Comparison of ENCODE assay signal across 17 cellular contexts in the genomic region with DNA sequence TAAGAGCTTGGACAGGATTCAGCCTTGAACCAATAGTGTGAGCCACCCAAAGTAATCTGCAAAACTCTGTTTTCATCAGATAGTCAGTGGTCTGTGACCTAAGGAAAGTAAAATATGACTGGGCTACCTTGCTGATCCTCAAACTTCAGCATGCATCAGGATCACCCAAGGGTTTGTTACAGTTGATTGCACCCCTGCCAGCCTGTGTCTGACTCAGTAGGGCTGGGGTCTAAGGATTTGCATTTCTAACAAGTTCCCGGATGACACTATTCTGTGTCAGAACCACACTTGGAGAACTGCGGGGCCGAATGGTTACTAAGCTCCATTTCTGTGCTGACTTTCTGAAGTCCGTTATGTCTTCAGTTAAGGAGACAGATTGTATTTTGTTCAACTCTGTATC. TPM values are rescaled to one million over a fixed set of nuclear protein-coding genes. Genes with fewer than 3 reads are reported as not detected.
DNase-seq lines count a peak whose midpoint lies in the region; ATAC-seq and TF ChIP-seq lines count a peak whose summit lies in the region.
"Had no signal": no experiment of that assay in that cellular context is flagged by ENCODE, and none has a peak within 500 bp of the region (broad histone marks: within the 10 kb centered on the region; RNA-seq: fewer than 3 reads in every experiment).

No MANE protein-coding gene starts in this region.

- 80% methylated on average over 1 of the region's 4 CpGs; no CpG with 5 or more reads in 1 of the 2 experiments for WGBS in IMR-90 (ENCODE audit: extremely low coverage in 2 of 2, insufficient read length in 1 of 2), 2 experiments

- dilution Hi-C loops in IMR-90 (cut with HindIII; ENCODE audit: low sequenced_read_pairs, unreplicated experiment) = no loop called here

- no peaks in the 10 kb centered on the region for H3K9me3 ChIP-seq in IMR-90 (ENCODE audit: control insufficient read depth, insufficient read depth, low read length)
- H3K9me3 ChIP-seq: pancreas, SK-N-SH, testis had no signal

- H2AFZ ChIP-seq in IMR-90 (replicated peaks; ENCODE audit: low read length, poor library complexity) = no peak overlapping the region

- in situ Hi-C loops in IMR-90 (cut with MboI; ENCODE audit: low sequenced_read_pairs) = no loop called here

- 0 out of 2 replicates have a peak overlapping the region, but pooled peaks have one; percentile 34 for H3K23ac ChIP-seq in IMR-90 (ENCODE audit: low read depth, low read length)

- TF ChIP-seq CTCF in IMR-90 (conservative IDR thresholded peaks at IDR 0.05; ENCODE audit: low read depth, low read length) = no peak

- no peak overlapping the region for H4K5ac ChIP-seq in IMR-90 (ENCODE audit: low read depth, low read length)

- no peak overlapping the region for H3K4me2 ChIP-seq in IMR-90 (ENCODE audit: low read depth, low read length)
- H3K4me2 ChIP-seq: SK-N-SH, smooth muscle cell had no signal

- no peak overlapping the region for H2BK15ac ChIP-seq in IMR-90 (ENCODE audit: low read depth, low read length)

- DNase-seq in ELR (ENCODE audit: low read depth) (peak; percentile 93), IMR-90 (peak; percentile 67), astrocyte of the hippocampus (ENCODE audit: low read depth, low spot score) (peak; percentile 71), renal cortical epithelial cell (ENCODE audit: low read depth) (peak; percentile 96), AG20443 (ENCODE audit: low spot score) (no peak), NCI-H187 treated with DMSO at 0.1 percent for 48 hours (lab: John Stamatoyannopoulos, UW) (no peak)
- DNase-seq: DND-41, Kasumi-1, left colon, NCI-H1694, pancreas, SK-N-SH, testis had no signal

- peaks cover 0 to 6% of the 10 kb centered on the region in 2 experiments; a peak in 1 of 4 replicates for H3K79me1 ChIP-seq in IMR-90 (ENCODE audit: low read depth in 1 of 2, low read length in 2 of 2)

- POLR2A ChIA-PET in IMR-90 (lab: Charles Lee; ENCODE audit: unreplicated experiment) = no interaction called here

- no peak overlapping the region for H3K9ac ChIP-seq in IMR-90 (ENCODE audit: low read depth, low read length)
- H3K9ac ChIP-seq: SK-N-SH had no signal

- TF ChIP-seq RAD21 in IMR-90 (IDR thresholded peaks at IDR 0.05; ENCODE audit: low read length) = no peak

- TF ChIP-seq POLR2A in IMR-90 (IDR thresholded peaks at IDR 0.05; ENCODE audit: low read depth, low read length) = no peak

- H3K14ac ChIP-seq in IMR-90 (replicated peaks; ENCODE audit: low read depth, low read length) = 0 out of 2 replicates have a peak overlapping the region, but pooled peaks have one; percentile 58

- no peak overlapping the region for H2BK120ac ChIP-seq in IMR-90 (ENCODE audit: low read depth, low read length)

- H2AK5ac ChIP-seq in IMR-90 (ENCODE audit: low read depth, low read length) = 0 out of 2 replicates have a peak overlapping the region, but pooled peaks have one; percentile 5

- no TSS peak for BruUV-seq in IMR-90 (replicated peaks; lab: Mats Ljungman, UMichigan)

- H3K4ac ChIP-seq in IMR-90 (ENCODE audit: low read depth, low read length) = no peak overlapping the region

- H3K56ac ChIP-seq in IMR-90 (ENCODE audit: extremely low read depth, insufficient read depth, low read length) = no peak overlapping the region

- H2AK9ac ChIP-seq in IMR-90 (replicated peaks; ENCODE audit: low read depth, low read length, poor library complexity) = no peak overlapping the region

- H3K36me3 ChIP-seq in IMR-90 (ENCODE audit: control insufficient read depth, insufficient read depth, low read length) = no peaks in the 10 kb centered on the region
- H3K36me3 ChIP-seq: pancreas had no signal

- no peak overlapping the region for H3K18ac ChIP-seq in IMR-90 (ENCODE audit: low read depth, low read length)

- intact Hi-C loops in IMR-90 (cut with micrococcal nuclease) = no loop called here

- ATAC-seq in IMR-90 (ENCODE audit: low read depth) (no peak), GM21515 (IDR thresholded peaks at IDR 0.05; ENCODE audit: unreplicated experiment) (no peak), HG02870 (IDR thresholded peaks at IDR 0.05; ENCODE audit: unreplicated experiment) (no peak)
- ATAC-seq: HCT116, left colon, pancreas had no signal

- peaks cover 6% of the 10 kb centered on the region; the same call in 1 of the 2 replicates for H3K4me1 ChIP-seq in IMR-90 (ENCODE audit: control insufficient read depth, insufficient read depth, low read length)
- H3K4me1 ChIP-seq: pancreas, testis had no signal

- peaks cover 9% of the 10 kb centered on the region for H3K9me1 ChIP-seq in IMR-90 (ENCODE audit: insufficient read depth, low read length)

- H4K20me1 ChIP-seq in IMR-90 (ENCODE audit: insufficient read depth, low read length) = peaks cover 4% of the 10 kb centered on the region; the same call in 1 of the 2 replicates

- H3K4me3 ChIP-seq in IMR-90 (ENCODE audit: insufficient read depth, low read depth, low read length) = no peak overlapping the region
- H3K4me3 ChIP-seq: pancreas, smooth muscle cell, testis had no signal

- CTCF ChIA-PET in IMR-90 (lab: Yijun Ruan, JAX) = interaction anchor here (0.7 kb wide), 1 partner anchor 318 kb away, joined by 5 read pairs; no protein-coding TSS in a partner anchor

- no peak overlapping the region for H3K27ac ChIP-seq in IMR-90 (ENCODE audit: insufficient read depth, low read length)
- H3K27ac ChIP-seq: pancreas, testis had no signal

- no peak overlapping the region for H4K8ac ChIP-seq in IMR-90 (ENCODE audit: low read depth in 2 of 2, low read length in 2 of 2)

- H2BK20ac ChIP-seq in IMR-90 (ENCODE audit: low read depth, low read length) = no peak overlapping the region

- H4K91ac ChIP-seq in IMR-90 (ENCODE audit: insufficient read depth, low read depth, low read length) = no peak overlapping the region

- H3K27me3 ChIP-seq in IMR-90 (ENCODE audit: control insufficient read depth, insufficient read depth, low read length) = no peaks in the 10 kb centered on the region
- H3K27me3 ChIP-seq: pancreas, testis had no signal

- no peak overlapping the region for H2BK5ac ChIP-seq in IMR-90 (ENCODE audit: low read depth, low read length, poor library complexity, severe bottlenecking)

TF ChIP-seq in IMR-90, 13 proteins besides CTCF, POLR2A, EP300 and RAD21:
- TF ChIP-seq, protein P1, sequence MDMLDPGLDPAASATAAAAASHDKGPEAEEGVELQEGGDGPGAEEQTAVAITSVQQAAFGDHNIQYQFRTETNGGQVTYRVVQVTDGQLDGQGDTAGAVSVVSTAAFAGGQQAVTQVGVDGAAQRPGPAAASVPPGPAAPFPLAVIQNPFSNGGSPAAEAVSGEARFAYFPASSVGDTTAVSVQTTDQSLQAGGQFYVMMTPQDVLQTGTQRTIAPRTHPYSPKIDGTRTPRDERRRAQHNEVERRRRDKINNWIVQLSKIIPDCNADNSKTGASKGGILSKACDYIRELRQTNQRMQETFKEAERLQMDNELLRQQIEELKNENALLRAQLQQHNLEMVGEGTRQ (IDR thresholded peaks at IDR 0.05; ENCODE audit: low read depth, low read length) = no peak
- TF ChIP-seq SMC3 (IDR thresholded peaks at IDR 0.05; ENCODE audit: low read depth, low read length) = no peak
- TF ChIP-seq MAZ (IDR thresholded peaks at IDR 0.05; ENCODE audit: borderline replicate concordance, low read depth, low read length) = no peak
- TF ChIP-seq RCOR1 (IDR thresholded peaks at IDR 0.05; ENCODE audit: insufficient replicate concordance, low read length) = no peak
- TF ChIP-seq CHD1 (IDR thresholded peaks at IDR 0.05; ENCODE audit: low read depth, low read length) = no peak
- TF ChIP-seq CEBPB (IDR thresholded peaks at IDR 0.05; ENCODE audit: low read depth, low read length) = no peak
- no peak for TF ChIP-seq RFX5 (IDR thresholded peaks at IDR 0.05; ENCODE audit: low read depth, low read length)
- TF ChIP-seq FOS (IDR thresholded peaks at IDR 0.05; ENCODE audit: low read depth, low read length) = no peak
- no peak for TF ChIP-seq MAFK (IDR thresholded peaks at IDR 0.05; ENCODE audit: low read depth, low read length)
- TF ChIP-seq, protein P2, sequence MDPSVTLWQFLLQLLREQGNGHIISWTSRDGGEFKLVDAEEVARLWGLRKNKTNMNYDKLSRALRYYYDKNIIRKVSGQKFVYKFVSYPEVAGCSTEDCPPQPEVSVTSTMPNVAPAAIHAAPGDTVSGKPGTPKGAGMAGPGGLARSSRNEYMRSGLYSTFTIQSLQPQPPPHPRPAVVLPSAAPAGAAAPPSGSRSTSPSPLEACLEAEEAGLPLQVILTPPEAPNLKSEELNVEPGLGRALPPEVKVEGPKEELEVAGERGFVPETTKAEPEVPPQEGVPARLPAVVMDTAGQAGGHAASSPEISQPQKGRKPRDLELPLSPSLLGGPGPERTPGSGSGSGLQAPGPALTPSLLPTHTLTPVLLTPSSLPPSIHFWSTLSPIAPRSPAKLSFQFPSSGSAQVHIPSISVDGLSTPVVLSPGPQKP (IDR thresholded peaks at IDR 0.05; ENCODE audit: borderline replicate concordance, low read depth, low read length) = no peak
- no peak for TF ChIP-seq NFE2L2 (IDR thresholded peaks at IDR 0.05; ENCODE audit: low read depth, low read length)

RNA-seq across cellular contexts. Expression of a gene that starts 40.6 kb away (rescaled TPM):
- total RNA-seq in IMR-90 (2012; rRNA removed) (3.0 and 6.1 TPM in 2 replicates), renal cortical epithelial cell (52.6 and 89.1 TPM in 2 replicates)
- 3.6 and 5.0 TPM in 2 replicates for polyA plus RNA-seq in IMR-90 (2012; rRNA removed)
- 1.5 and 1.7 TPM in 2 replicates for polyA plus RNA-seq in IMR-90 (2012; cell fraction: cytosol; rRNA removed)
- 0.61 and 2.2 TPM in 2 replicates for polyA plus RNA-seq in IMR-90 (2012; cell fraction: nucleus; rRNA removed; ENCODE audit: low replicate concordance)

Comparison
In these comparisons a context has a peak if more than half of its experiments do, and no peak if none do; other contexts are left out.
1. DNase-seq: peak in ELR (single experiment), IMR-90 (single experiment), astrocyte of the hippocampus (single experiment) and renal cortical epithelial cell (single experiment); none in AG20443 (single experiment) and NCI-H187 treated with DMSO at 0.1 percent for 48 hours (single experiment).